In genomic region chr3:72303926-72304325, GRCh38 we compare ENCODE assay signal across 17 cellular contexts.
A peak's percentile ranks its signal among the peaks of the same experiment; 100 is the strongest.
DNase-seq lines count a peak whose midpoint lies in the region; ATAC-seq and TF ChIP-seq lines count a peak whose summit lies in the region.
"Had no signal": no experiment of that assay in that cellular context is flagged by ENCODE, and none has a peak within 500 bp of the region (broad histone marks: within the 10 kb centered on the region; RNA-seq: fewer than 3 reads in every experiment).

No MANE protein-coding gene starts in this region.

- intact Hi-C loops in left ventricle myocardium superior (cut with micrococcal nuclease): no loop called here
- intact Hi-C loops in MCF 10A (cut with micrococcal nuclease): no loop called here
- intact Hi-C loops in naive thymus-derived CD4-positive, alpha-beta T cell (cut with micrococcal nuclease): no loop called here

- no peaks in the 10 kb centered on the region for H3K36me3 ChIP-seq in right atrium auricular region
- H3K36me3 ChIP-seq in naive thymus-derived CD4-positive, alpha-beta T cell (ENCODE audit: control insufficient read depth in 2 of 3, insufficient read depth in 3 of 3, low read length in 3 of 3): no peaks in the 10 kb centered on the region
- H3K36me3 ChIP-seq: adrenal gland, neutrophil, suprapubic skin had no signal

- H3K4me3 Mint-ChIP-seq in MCF 10A (ENCODE audit: unreplicated experiment): no peak overlapping the region
- no peak overlapping the region for H3K4me3 Mint-ChIP-seq in naive thymus-derived CD4-positive, alpha-beta T cell
- H3K4me3 Mint-ChIP-seq: activated CD4-positive, alpha-beta T cell treated with anti-CD3 and anti-CD28 coated beads, Interleukin-2, amount 10 ng/mL, durations not matched to agents 7 days and 5 days had no signal

- no peaks in the 10 kb centered on the region for H3K9me3 ChIP-seq in right atrium auricular region
- H3K9me3 ChIP-seq in naive thymus-derived CD4-positive, alpha-beta T cell (ENCODE audit: control insufficient read depth in 2 of 3, low read length in 3 of 3): no peaks in the 10 kb centered on the region
- H3K9me3 ChIP-seq: adrenal gland, neutrophil, suprapubic skin had no signal

- H3K27me3 ChIP-seq in right atrium auricular region: no peaks in the 10 kb centered on the region
- H3K27me3 ChIP-seq in naive thymus-derived CD4-positive, alpha-beta T cell (ENCODE audit: control insufficient read depth in 2 of 2, insufficient read depth in 2 of 2, low read length in 2 of 2): no peaks in the 10 kb centered on the region
- H3K27me3 ChIP-seq: adrenal gland, neutrophil, suprapubic skin had no signal

- no peak overlapping the region for H3K27ac Mint-ChIP-seq in MCF 10A (ENCODE audit: low read depth, unreplicated experiment)
- H3K27ac Mint-ChIP-seq in naive thymus-derived CD4-positive, alpha-beta T cell: no peak overlapping the region
- H3K27ac Mint-ChIP-seq: activated CD4-positive, alpha-beta T cell treated with anti-CD3 and anti-CD28 coated beads, Interleukin-2, amount 10 ng/mL, durations not matched to agents 7 days and 5 days had no signal

- no peaks in the 10 kb centered on the region for H3K9me3 Mint-ChIP-seq in MCF 10A (ENCODE audit: unreplicated experiment)
- H3K9me3 Mint-ChIP-seq in naive thymus-derived CD4-positive, alpha-beta T cell: peaks cover 0 to 1% (median 0%) of the 10 kb centered on the region in 11 donors
- H3K9me3 Mint-ChIP-seq: activated CD4-positive, alpha-beta T cell treated with anti-CD3 and anti-CD28 coated beads, Interleukin-2, amount 10 ng/mL, durations not matched to agents 7 days and 5 days had no signal

- no peak overlapping the region for H3K4me3 ChIP-seq in right atrium auricular region
- H3K4me3 ChIP-seq in naive thymus-derived CD4-positive, alpha-beta T cell (ENCODE audit: low read length): no peak overlapping the region
- H3K4me3 ChIP-seq: adrenal gland, suprapubic skin had no signal

- no TSS peak for BruUV-seq in MCF 10A (replicated peaks; lab: Mats Ljungman, UMichigan)

- TF ChIP-seq CTCF in right atrium auricular region (IDR thresholded peaks at IDR 0.05) (no peak), MCF 10A (IDR thresholded peaks at IDR 0.05; ENCODE audit: unreplicated experiment) (no peak)

- no peak overlapping the region for H3K27ac ChIP-seq in right atrium auricular region
- H3K27ac ChIP-seq in naive thymus-derived CD4-positive, alpha-beta T cell (ENCODE audit: low read depth, low read length): no peak overlapping the region
- H3K27ac ChIP-seq: neutrophil, suprapubic skin had no signal

- peak; percentile 31 for ATAC-seq in left ventricle myocardium superior
- no peak for ATAC-seq in SK-N-SH treated with all-trans-retinoic acid at 6 μM for 48 hours
- no peak for ATAC-seq in naive thymus-derived CD4-positive, alpha-beta T cell
- ATAC-seq in GM21717 (IDR thresholded peaks at IDR 0.05; ENCODE audit: unreplicated experiment): no peak

- POLR2A ChIA-PET in MCF 10A (lab: Yijun Ruan, JAX): interaction anchor here (0.6 kb wide), 1 partner anchor 1088 kb away, joined by 3 read pairs; no protein-coding TSS in a partner anchor
- POLR2A ChIA-PET in naive thymus-derived CD4-positive, alpha-beta T cell (lab: Charles Lee): no interaction called here

- CTCF ChIA-PET in MCF 10A (lab: Yijun Ruan, JAX): interaction anchor here (0.5 kb wide), 1 partner anchor 142 kb away, joined by 3 read pairs; no protein-coding TSS in a partner anchor
- CTCF ChIA-PET in naive thymus-derived CD4-positive, alpha-beta T cell (lab: Charles Lee): no interaction called here

- peaks cover 0 to 14% of the 10 kb centered on the region in 2 donors for H3K4me1 ChIP-seq in right atrium auricular region
- no peaks in the 10 kb centered on the region for H3K4me1 ChIP-seq in naive thymus-derived CD4-positive, alpha-beta T cell (ENCODE audit: control insufficient read depth in 2 of 2, insufficient read depth in 2 of 2, low read length in 2 of 2)
- H3K4me1 ChIP-seq: adrenal gland had no signal

- no peaks in the 10 kb centered on the region for H3K36me3 Mint-ChIP-seq in MCF 10A (ENCODE audit: insufficient read depth, unreplicated experiment)
- no peaks in the 10 kb centered on the region for H3K36me3 Mint-ChIP-seq in naive thymus-derived CD4-positive, alpha-beta T cell

- peaks cover 15% of the 10 kb centered on the region for H3K4me1 Mint-ChIP-seq in MCF 10A (ENCODE audit: insufficient read depth, unreplicated experiment)
- peaks cover 0 to 6% (median 5%) of the 10 kb centered on the region in 7 donors for H3K4me1 Mint-ChIP-seq in naive thymus-derived CD4-positive, alpha-beta T cell

- no peaks in the 10 kb centered on the region for H3K27me3 Mint-ChIP-seq in MCF 10A (ENCODE audit: insufficient read depth, unreplicated experiment)
- peaks cover 0 to 9% (median 0%) of the 10 kb centered on the region in 5 donors for H3K27me3 Mint-ChIP-seq in naive thymus-derived CD4-positive, alpha-beta T cell

- DNase-seq in left ventricle myocardium superior (no peak), right atrium auricular region (ENCODE audit: low spot score) (no peak), left kidney (ENCODE audit: low read depth, low spot score) (peak; percentile 27), MCF 10A (ENCODE audit: unreplicated experiment) (no peak), pons (ENCODE audit: low spot score) (no peak)
- no peak for DNase-seq in naive thymus-derived CD4-positive, alpha-beta T cell
- DNase-seq: activated CD4-positive, alpha-beta T cell treated with anti-CD3 and anti-CD28 coated beads, Interleukin-2, amount 10 ng/mL, durations not matched to agents 7 days and 5 days; activated T-cell treated with anti-CD3 and anti-CD28 coated beads, Interleukin-2, amount 50 U/mL, for 1 hour; erythroblast; hippocampal formation; NCI-H2227 treated with DMSO at 0.1 percent for 48 hours; T-helper 1 cell had no signal

TF ChIP-seq in SK-N-SH treated with all-trans-retinoic acid at 6 μM for 48 hours, 23 proteins besides CTCF, POLR2A, EP300 and RAD21 (continues in another document):
- TF ChIP-seq POU6F1 (CRISPR knock-in tag; IDR thresholded peaks at IDR 0.05; ENCODE audit: borderline replicate concordance, low read depth) (no peak), CREB5 (CRISPR knock-in tag; IDR thresholded peaks at IDR 0.05; ENCODE audit: low read depth) (no peak), ZC3H10 (CRISPR knock-in tag; IDR thresholded peaks at IDR 0.05) (no peak), ZNF70 (CRISPR knock-in tag; IDR thresholded peaks at IDR 0.05) (no peak), TCF4 (CRISPR knock-in tag; IDR thresholded peaks at IDR 0.05; ENCODE audit: borderline replicate concordance) (peak; percentile 12; the same call in 1 of the 2 replicates), OSR1 (CRISPR knock-in tag; IDR thresholded peaks at IDR 0.05) (no peak), BACH2 (CRISPR knock-in tag; IDR thresholded peaks at IDR 0.05; ENCODE audit: borderline replicate concordance) (no peak), CSDC2 (CRISPR knock-in tag; IDR thresholded peaks at IDR 0.05) (no peak), TSHZ2 (CRISPR knock-in tag; IDR thresholded peaks at IDR 0.05) (peak; percentile 66; the same call in 1 of the 2 replicates)
